In the genomic region with DNA sequence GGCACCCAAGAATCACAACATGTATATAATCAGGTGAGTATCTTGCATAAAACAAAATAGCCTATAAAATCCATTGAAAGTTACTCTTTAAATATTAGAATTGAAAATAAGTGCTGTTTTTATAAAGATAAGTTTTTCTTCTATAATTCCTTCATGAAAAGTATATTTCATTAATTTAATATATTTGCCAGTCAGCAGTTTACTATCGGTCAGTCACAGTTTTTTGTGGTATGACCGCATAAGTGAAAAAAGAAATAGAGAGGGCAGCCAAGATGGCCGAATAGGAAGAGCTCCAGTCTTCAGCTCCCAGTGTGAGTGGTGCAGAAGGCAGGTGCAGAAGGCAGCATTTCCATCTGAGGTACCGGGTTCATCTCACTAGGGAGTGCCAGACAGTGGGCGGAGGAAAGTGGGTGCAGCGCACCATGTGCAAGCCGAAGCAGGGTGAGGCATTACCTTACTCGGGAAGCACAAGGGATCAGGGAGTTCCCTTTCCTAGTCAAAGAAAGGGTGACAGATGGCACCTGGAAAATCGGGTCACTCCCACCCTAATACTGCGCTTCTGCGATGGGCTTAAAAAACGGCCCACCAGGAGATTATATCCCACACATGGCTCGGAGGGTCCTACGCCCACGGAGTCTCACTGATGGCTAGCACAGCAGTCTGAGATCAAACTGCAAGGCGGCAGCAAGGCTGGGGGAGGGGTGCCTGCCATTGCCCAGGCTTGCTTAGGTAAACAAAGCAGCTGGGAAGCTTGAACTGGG, we compare ENCODE assay signal across 13 cellular contexts. TPM values are rescaled to one million over a fixed set of nuclear protein-coding genes. Genes with fewer than 3 reads are reported as not detected.
A peak's percentile ranks its signal among the peaks of the same experiment; 100 is the strongest.
DNase-seq lines count a peak whose midpoint lies in the region.
"Not testable (repeated sequence)": the region's sequence is repeated elsewhere in the genome, so short reads cannot be mapped to it uniquely, and the experiment has no call there.
"Had no signal": no experiment of that assay in that cellular context is flagged by ENCODE, and none has a peak within 500 bp of the region (broad histone marks: within the 10 kb centered on the region; RNA-seq: fewer than 3 reads in every experiment).

No MANE protein-coding gene starts in this region.

- peak; percentile 19 for DNase-seq in DMS153 (lab: John Stamatoyannopoulos, UW)
- DNase-seq in HT-29 (ENCODE audit: low spot score) = peak; percentile 73
- DNase-seq in NCI-H187 (lab: John Stamatoyannopoulos, UW) = peak; percentile 28 to 29
- DNase-seq in NCI-H345 (lab: John Stamatoyannopoulos, UW) = peak; percentile 63
- peak; percentile 4 for DNase-seq in NCI-H774 (lab: John Stamatoyannopoulos, UW)
- peak; percentile 27 for DNase-seq in SW480 (ENCODE audit: low spot score)
- peak in 40 of 42 donors; percentile 18 to 87 (median 56) for DNase-seq in head of caudate nucleus

- intact Hi-C loops in head of caudate nucleus (cut with DNase I) = not testable (repeated sequence)

RNA-seq across cellular contexts. Expression of a gene that starts 44.1 kb away (rescaled TPM):
- not detected in 2 replicates for total RNA-seq in HT-29 (2014; rRNA removed; shearing (Covaris generic))
- total RNA-seq: CD4-positive, alpha-beta memory T cell; Daoy; H7; HFFc6; SK-MEL-5; T-helper 1 cell treated with Interleukin-12 subunit alpha and Interleukin-12 subunit beta and Interleukin-4 antibody, amounts not matched to agents 30 ng/mL and 1 ng/mL, for 36 hours had no signal

RNA-seq across cellular contexts. Expression of a gene that starts 49.3 kb away (rescaled TPM):
- not detected in 2 replicates for total RNA-seq in HT-29 (2014; rRNA removed; shearing (Covaris generic))
- total RNA-seq: HFFc6 had no signal

Comparison
In these comparisons a context has a peak if more than half of its experiments do, and no peak if none do; other contexts are left out.
1. Peak in every context shown above with its lines: DNase-seq.
2. DNase-seq: peak in every context shown above with its lines; median percentile 73 in HT-29; 63 in NCI-H345; 56 in head of caudate nucleus; 28 in NCI-H187; 27 in SW480; 19 in DMS153; 4 in NCI-H774.